In the genomic region with DNA sequence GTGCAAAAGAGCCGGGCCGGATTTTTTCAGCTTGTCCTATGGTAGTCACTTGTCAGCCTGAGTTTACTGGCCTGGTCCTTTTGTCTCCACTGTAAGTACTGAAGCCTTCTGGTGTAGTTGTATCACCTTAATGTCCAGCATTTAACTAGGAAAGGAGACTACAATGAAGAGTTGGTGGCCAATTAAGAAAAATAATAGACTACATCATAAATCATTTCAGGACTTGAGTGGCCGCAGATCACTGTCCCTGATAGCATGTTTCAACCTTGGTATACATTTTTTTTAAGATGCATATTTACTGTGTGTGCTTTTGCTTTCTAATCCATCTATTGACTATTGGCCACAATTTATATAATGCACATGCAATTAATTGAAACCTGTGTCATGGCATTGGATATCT, we compare ENCODE assay signal across 1 cellular context.
TF ChIP-seq lines count a peak whose summit lies in the region.

No MANE protein-coding gene starts in this region.

TF ChIP-seq in IMR-90, 13 proteins besides CTCF, POLR2A, EP300 and RAD21:
- TF ChIP-seq, protein P1, sequence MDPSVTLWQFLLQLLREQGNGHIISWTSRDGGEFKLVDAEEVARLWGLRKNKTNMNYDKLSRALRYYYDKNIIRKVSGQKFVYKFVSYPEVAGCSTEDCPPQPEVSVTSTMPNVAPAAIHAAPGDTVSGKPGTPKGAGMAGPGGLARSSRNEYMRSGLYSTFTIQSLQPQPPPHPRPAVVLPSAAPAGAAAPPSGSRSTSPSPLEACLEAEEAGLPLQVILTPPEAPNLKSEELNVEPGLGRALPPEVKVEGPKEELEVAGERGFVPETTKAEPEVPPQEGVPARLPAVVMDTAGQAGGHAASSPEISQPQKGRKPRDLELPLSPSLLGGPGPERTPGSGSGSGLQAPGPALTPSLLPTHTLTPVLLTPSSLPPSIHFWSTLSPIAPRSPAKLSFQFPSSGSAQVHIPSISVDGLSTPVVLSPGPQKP (IDR thresholded peaks at IDR 0.05; ENCODE audit: borderline replicate concordance, low read depth, low read length), result no peak
- no peak for TF ChIP-seq RFX5 (IDR thresholded peaks at IDR 0.05; ENCODE audit: low read depth, low read length)
- TF ChIP-seq MAZ (IDR thresholded peaks at IDR 0.05; ENCODE audit: borderline replicate concordance, low read depth, low read length), result no peak
- no peak for TF ChIP-seq SMC3 (IDR thresholded peaks at IDR 0.05; ENCODE audit: low read depth, low read length)
- TF ChIP-seq MAFK (IDR thresholded peaks at IDR 0.05; ENCODE audit: low read depth, low read length), result no peak
- TF ChIP-seq NFE2L2 (IDR thresholded peaks at IDR 0.05; ENCODE audit: low read depth, low read length), result no peak
- TF ChIP-seq RCOR1 (IDR thresholded peaks at IDR 0.05; ENCODE audit: insufficient replicate concordance, low read length), result no peak
- no peak for TF ChIP-seq BHLHE40 (IDR thresholded peaks at IDR 0.05; ENCODE audit: low read depth, low read length)
- no peak for TF ChIP-seq CHD1 (IDR thresholded peaks at IDR 0.05; ENCODE audit: low read depth, low read length)
- no peak for TF ChIP-seq FOS (IDR thresholded peaks at IDR 0.05; ENCODE audit: low read depth, low read length)
- TF ChIP-seq MXI1 (IDR thresholded peaks at IDR 0.05; ENCODE audit: borderline replicate concordance, low read depth, low read length), result no peak
- TF ChIP-seq USF2 (IDR thresholded peaks at IDR 0.05; ENCODE audit: low read depth, low read length), result no peak
- TF ChIP-seq CEBPB (IDR thresholded peaks at IDR 0.05; ENCODE audit: low read depth, low read length), result no peak
